ENCODE assay signal across 19 cellular contexts in the genomic region with DNA sequence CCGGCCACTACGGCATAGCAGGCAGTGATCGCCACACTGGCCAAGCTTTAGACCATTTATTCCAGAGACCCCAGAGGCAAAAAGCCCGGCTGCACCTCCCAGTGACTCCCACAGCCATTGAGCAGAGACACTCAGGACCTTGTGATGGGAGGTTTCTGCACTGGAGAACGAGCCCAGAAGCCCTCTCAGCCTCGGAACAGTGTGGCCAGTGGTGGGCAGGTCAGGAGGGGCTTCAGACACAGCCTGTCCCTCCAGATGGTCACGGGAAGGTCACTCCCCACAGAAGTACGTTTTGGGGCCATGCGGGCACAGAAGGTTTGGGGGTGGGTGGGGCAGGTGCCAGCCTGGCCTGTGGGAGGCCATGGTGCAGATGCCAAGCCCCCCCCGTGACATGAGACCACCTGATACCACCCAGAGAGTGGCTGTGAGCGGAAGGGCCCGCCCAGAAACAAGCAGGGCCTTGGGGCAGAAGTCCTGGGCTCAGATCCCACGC. TPM values are rescaled to one million over a fixed set of nuclear protein-coding genes. Genes with fewer than 3 reads are reported as not detected.
DNase-seq lines count a peak whose midpoint lies in the region; ATAC-seq, FAIRE-seq and TF ChIP-seq lines count a peak whose summit lies in the region.
"Had no signal": no experiment of that assay in that cellular context is flagged by ENCODE, and none has a peak within 500 bp of the region (broad histone marks: within the 10 kb centered on the region; RNA-seq: fewer than 3 reads in every experiment).

No MANE protein-coding gene starts in this region.

- no peaks in the 10 kb centered on the region for H3K9me2 ChIP-seq in GM23248 (ENCODE audit: insufficient read depth)

- TF ChIP-seq EP300 in HepG2 (IDR thresholded peaks at IDR 0.05; ENCODE audit: low read depth in 2 of 2, low read length in 2 of 2) (no peak), HepG2 (CRISPR knock-in tag; IDR thresholded peaks at IDR 0.05; ENCODE audit: borderline replicate concordance) (no peak), sigmoid colon (IDR thresholded peaks at IDR 0.05) (no peak)

- H2AFZ ChIP-seq in GM23248 (peak overlapping the region; percentile 87), HepG2 (ENCODE audit: low read length) (no peak overlapping the region)

- CTCF ChIA-PET in HepG2 (lab: Yijun Ruan, JAX; ENCODE audit: low intra/inter-chr PET ratio, low total read pairs): interaction anchor here (2.5 kb wide), 1 partner anchor 87 kb away, joined by 15 read pairs; no protein-coding TSS in a partner anchor

- H3F3A ChIP-seq in GM23248 (ENCODE audit: insufficient read depth): no peaks in the 10 kb centered on the region

- 46 to 53% methylated on average over 13 of the region's 13 CpGs for WGBS in GM23248 (ENCODE audit: low coverage in 1 of 2, low lambda C conversion rate in 2 of 2, missing lambda C conversion rate in 2 of 2), 2 experiments
- WGBS in HepG2 (ENCODE audit: low lambda C conversion rate): 45% methylated on average over 4 of the region's 13 CpGs
- 67 to 80% methylated on average over 13 of the region's 13 CpGs for WGBS in sigmoid colon, 2 donors

- ATAC-seq in HepG2 (peak; percentile 4; the same call in 2 of the 3 replicates), HG02763 (IDR thresholded peaks at IDR 0.05; ENCODE audit: unreplicated experiment) (no peak), GM21390 (IDR thresholded peaks at IDR 0.05; ENCODE audit: unreplicated experiment) (no peak)
- ATAC-seq: effector memory CD8-positive, alpha-beta T cell; naive thymus-derived CD4-positive, alpha-beta T cell had no signal

- in situ Hi-C loops in GM23248 (cut with MboI) (no loop called here), HepG2 (cut with HindIII; ENCODE audit: extremely low pct_ligation_motif_present, low pct_unique_long_range_greater_than_20kb) (loop anchor here (5.0 kb wide), 1 partner anchor 85 kb away; no protein-coding TSS in a partner anchor)

- POLR2A ChIA-PET in HepG2 (lab: Yijun Ruan, JAX): interaction anchor here (0.6 to 3.6 kb wide), 17 partner anchors 8 to 369 kb away, joined by 3 to 71 read pairs (median 6); a partner anchor contains a TSS

- TF ChIP-seq CTCF in HepG2 (CRISPR knock-in tag; IDR thresholded peaks at IDR 0.05) (no peak), sigmoid colon (IDR thresholded peaks at IDR 0.05) (no peak)

- intact Hi-C loops in HepG2 (cut with micrococcal nuclease; ENCODE audit: unreplicated experiment): loop anchor here (2.0 to 5.0 kb wide), 4 partner anchors 17 to 180 kb away; a partner anchor contains a TSS
- intact Hi-C loops in sigmoid colon (cut with DNase I): no loop called here

- peak overlapping the region; percentile 53; the same call in 1 of the 2 replicates for H3K4me3 ChIP-seq in GM23248
- peak overlapping the region; percentile 45 to 92 (median 54) for H3K4me3 ChIP-seq in HepG2 (replicated peaks in 1 of 3; ENCODE audit: insufficient read depth in 1 of 3, low read depth in 2 of 3, low read length in 3 of 3)
- no peak overlapping the region for H3K4me3 ChIP-seq in sigmoid colon
- H3K4me3 ChIP-seq: left lung had no signal

- H3K36me3 ChIP-seq in GM23248 (ENCODE audit: low read depth) (no peaks in the 10 kb centered on the region), HepG2 (replicated peaks in 1 of 2; ENCODE audit: control insufficient read depth in 1 of 2, insufficient read depth in 2 of 2, low read length in 2 of 2) (peaks cover 0 to 1% of the 10 kb centered on the region in 2 experiments; a peak in 2 of 5 replicates), sigmoid colon (no peaks in the 10 kb centered on the region)
- H3K36me3 ChIP-seq: left lung had no signal

- FAIRE-seq in HepG2 (lab: Jason Lieb, UNC): no peak

- DNase-seq in GM23248: no peak
- DNase-seq in ecto neural progenitor cell (ENCODE audit: low spot score): peak; percentile 48
- no peak for DNase-seq in HepG2 (ENCODE audit: low spot score)
- no peak for DNase-seq in sigmoid colon
- DNase-seq in NCI-H1436 treated with DMSO at 0.1 percent for 48 hours (lab: John Stamatoyannopoulos, UW): no peak
- DNase-seq in activated CD4-positive, alpha-beta T cell treated with anti-CD3 and anti-CD28 coated beads, Interleukin-2, amount 50 U/mL, for 4 hours: no peak
- DNase-seq: CD4-positive, alpha-beta T cell; effector memory CD8-positive, alpha-beta T cell; naive thymus-derived CD4-positive, alpha-beta T cell; NCI-H187; NCI-H446; stimulated activated naive CD4-positive, alpha-beta T cell treated with Interleukin-2 at 50 U/mL for 16 hours had no signal

- H3K4me2 ChIP-seq in GM23248 (ENCODE audit: unreplicated experiment): peak overlapping the region; percentile 70
- H3K4me2 ChIP-seq in HepG2 (ENCODE audit: low read depth, low read length): peak overlapping the region; percentile 86

- no TSS peak for BruUV-seq in HepG2 (replicated peaks; lab: Mats Ljungman, UMichigan)

- H3K27me3 ChIP-seq in GM23248 (replicated peaks; ENCODE audit: insufficient read depth) (no peaks in the 10 kb centered on the region), HepG2 (ENCODE audit: control insufficient read depth in 1 of 2, insufficient read depth in 2 of 2, low read length in 2 of 2) (no peaks in the 10 kb centered on the region; a peak in 1 of 5 replicates), sigmoid colon (no peaks in the 10 kb centered on the region)
- H3K27me3 ChIP-seq: left lung had no signal

- TF ChIP-seq POLR2A in HepG2 (IDR thresholded peaks at IDR 0.05; ENCODE audit: insufficient read depth in 1 of 2, low read depth in 2 of 2, low read length in 2 of 2) (no peak), sigmoid colon (IDR thresholded peaks at IDR 0.05) (no peak)

- H3K79me2 ChIP-seq in GM23248 (ENCODE audit: insufficient read depth) (no peaks in the 10 kb centered on the region), HepG2 (ENCODE audit: insufficient read depth, low read length) (peaks cover 28% of the 10 kb centered on the region)

- H3K4me1 ChIP-seq in GM23248 (ENCODE audit: insufficient read depth) (no peaks in the 10 kb centered on the region), HepG2 (ENCODE audit: insufficient read depth, low read length) (peaks cover 40% of the 10 kb centered on the region), sigmoid colon (no peaks in the 10 kb centered on the region)
- H3K4me1 ChIP-seq: left lung had no signal

- no peak for TF ChIP-seq RAD21 in HepG2 (CRISPR knock-in tag; IDR thresholded peaks at IDR 0.05)

- H3K9me3 ChIP-seq in GM23248 (ENCODE audit: low read depth) (no peaks in the 10 kb centered on the region), HepG2 (ENCODE audit: low read length) (no peaks in the 10 kb centered on the region), sigmoid colon (no peaks in the 10 kb centered on the region)
- H3K9me3 ChIP-seq: left lung had no signal

- 0 out of 2 replicates have a peak overlapping the region, but pooled peaks have one; percentile 23 for H3K9ac ChIP-seq in GM23248
- H3K9ac ChIP-seq in HepG2 (ENCODE audit: insufficient read depth, low read depth, low read length): peak overlapping the region; percentile 60

- H3K27ac ChIP-seq in GM23248: no peak overlapping the region
- H3K27ac ChIP-seq in HepG2 (ENCODE audit: extremely low read length, insufficient read depth, low read length): peak overlapping the region; percentile 53
- peak overlapping the region in 3 of 4 donors; percentile 18 to 51 (median 20) for H3K27ac ChIP-seq in sigmoid colon

- no peaks in the 10 kb centered on the region for H4K20me1 ChIP-seq in GM23248 (ENCODE audit: insufficient read depth)
- H4K20me1 ChIP-seq in HepG2 (ENCODE audit: insufficient read depth, low read length): peaks cover 4% of the 10 kb centered on the region; the same call in 1 of the 2 replicates

RNA-seq across cellular contexts. Expression of a gene that starts 0.6 kb away (rescaled TPM):
- 7.8 and 10.2 TPM in 2 replicates for total RNA-seq in GM23248 (2014; rRNA removed; shearing (Covaris generic))
- polyA plus RNA-seq in GM23248 (2016; fragmentation: Nextera tagmentation; extraction: Ambion mirVana) (9.0 and 9.1 TPM in 2 replicates), HepG2 (2011; rRNA removed) (237 and 317 TPM in 2 replicates), sigmoid colon (1 to 10 TPM in 2 of 3 donors, not detected in 1; 2.4 to 3.0 TPM)
- total RNA-seq in HepG2 (2016; rRNA removed; fragmentation: Illumina TruSeq; extraction: Trizol) (19.9 and 58.4 TPM in 2 replicates), sigmoid colon (1 to 10 TPM; 3.8 to 10.0 (median 6.8) TPM)
- total RNA-seq in HepG2 (2016; cell fraction: cytosol; rRNA removed; fragmentation: Illumina TruSeq; extraction: Trizol; ENCODE audit: low read depth): 11.2 and 12.3 TPM in 2 replicates
- total RNA-seq in HepG2 (2016; cell fraction: insoluble cytoplasmic fraction; rRNA removed; fragmentation: Illumina TruSeq; extraction: Trizol): 18.9 and 61.6 TPM in 2 replicates
- 12.7 and 13.1 TPM in 2 replicates for total RNA-seq in HepG2 (2016; cell fraction: membrane; rRNA removed; fragmentation: Illumina TruSeq; extraction: Trizol)
- 43.8 and 53.5 TPM in 2 replicates for total RNA-seq in HepG2 (2016; cell fraction: nucleus; rRNA removed; fragmentation: Illumina TruSeq; extraction: Trizol)
- polyA plus RNA-seq in HepG2 (2011; cell fraction: cytosol; rRNA removed): 277 and 280 TPM in 2 replicates
- 231 and 240 TPM in 2 replicates for polyA plus RNA-seq in HepG2 (2011; cell fraction: nucleus; rRNA removed)
- polyA plus RNA-seq in HepG2 (2012): 150 and 219 TPM in 2 replicates
- polyA plus RNA-seq in HepG2 (2016; cell fraction: cytosol; fragmentation: Illumina TruSeq; extraction: Trizol; ENCODE audit: low read depth): 11.6 and 13.0 TPM in 2 replicates
- polyA plus RNA-seq in HepG2 (2016; cell fraction: insoluble cytoplasmic fraction; fragmentation: Illumina TruSeq; extraction: Trizol; ENCODE audit: low read depth): 18.4 and 19.4 TPM in 2 replicates
- polyA plus RNA-seq in HepG2 (2016; cell fraction: membrane; fragmentation: Illumina TruSeq; extraction: Trizol; ENCODE audit: low read depth): 10.3 and 10.6 TPM in 2 replicates
- polyA plus RNA-seq in HepG2 (2016; cell fraction: nucleus; fragmentation: Illumina TruSeq; extraction: Trizol; ENCODE audit: insufficient read depth, low read depth): 82.4 and 83.6 TPM in 2 replicates
- 117 TPM in 1 of 2 replicates, not detected in the other for polyA minus RNA-seq in HepG2 (2011; rRNA and poly(A)+ RNA removed; ENCODE audit: low replicate concordance)
- 61.5 and 79.5 TPM in 2 replicates for polyA minus RNA-seq in HepG2 (2011; cell fraction: cytosol; rRNA and poly(A)+ RNA removed)
- 44.3 and 53.6 TPM in 2 replicates for polyA minus RNA-seq in HepG2 (2011; cell fraction: nucleus; rRNA and poly(A)+ RNA removed)
- total RNA-seq: CD4-positive, alpha-beta T cell; Daoy; naive thymus-derived CD4-positive, alpha-beta T cell had no signal
- polyA plus RNA-seq: naive thymus-derived CD4-positive, alpha-beta T cell had no signal

RNA-seq across cellular contexts. Expression of a gene that starts 16.4 kb away (rescaled TPM):
- total RNA-seq in GM23248 (2014; rRNA removed; shearing (Covaris generic)): not detected in 2 replicates
- polyA plus RNA-seq in GM23248 (2016; fragmentation: Nextera tagmentation; extraction: Ambion mirVana) (not detected in 2 replicates), HepG2 (2011; rRNA removed) (26.5 and 39.9 TPM in 2 replicates), sigmoid colon (under 1 TPM in 1 of 3 donors, not detected in 2; 0.36 TPM)
- total RNA-seq in HepG2 (2016; rRNA removed; fragmentation: Illumina TruSeq; extraction: Trizol) (7.2 and 12.6 TPM in 2 replicates), sigmoid colon (not detected)
- 0.61 and 0.71 TPM in 2 replicates for total RNA-seq in HepG2 (2016; cell fraction: cytosol; rRNA removed; fragmentation: Illumina TruSeq; extraction: Trizol; ENCODE audit: low read depth)
- 6.7 and 12.9 TPM in 2 replicates for total RNA-seq in HepG2 (2016; cell fraction: insoluble cytoplasmic fraction; rRNA removed; fragmentation: Illumina TruSeq; extraction: Trizol)
- 1.9 and 2.2 TPM in 2 replicates for total RNA-seq in HepG2 (2016; cell fraction: membrane; rRNA removed; fragmentation: Illumina TruSeq; extraction: Trizol)
- total RNA-seq in HepG2 (2016; cell fraction: nucleus; rRNA removed; fragmentation: Illumina TruSeq; extraction: Trizol): 10.3 and 10.6 TPM in 2 replicates
- 21.7 and 26.2 TPM in 2 replicates for polyA plus RNA-seq in HepG2 (2011; cell fraction: cytosol; rRNA removed)
- 105 and 121 TPM in 2 replicates for polyA plus RNA-seq in HepG2 (2011; cell fraction: nucleus; rRNA removed)
- 45.9 and 52.4 TPM in 2 replicates for polyA plus RNA-seq in HepG2 (2012)
- polyA plus RNA-seq in HepG2 (2016; cell fraction: cytosol; fragmentation: Illumina TruSeq; extraction: Trizol; ENCODE audit: low read depth): 0.51 and 0.52 TPM in 2 replicates
- polyA plus RNA-seq in HepG2 (2016; cell fraction: insoluble cytoplasmic fraction; fragmentation: Illumina TruSeq; extraction: Trizol; ENCODE audit: low read depth): 7.0 and 7.3 TPM in 2 replicates
- polyA plus RNA-seq in HepG2 (2016; cell fraction: membrane; fragmentation: Illumina TruSeq; extraction: Trizol; ENCODE audit: low read depth): 1.1 and 1.6 TPM in 2 replicates
- polyA plus RNA-seq in HepG2 (2016; cell fraction: nucleus; fragmentation: Illumina TruSeq; extraction: Trizol; ENCODE audit: insufficient read depth, low read depth): 23.6 and 26.7 TPM in 2 replicates
- polyA minus RNA-seq in HepG2 (2011; rRNA and poly(A)+ RNA removed; ENCODE audit: low replicate concordance): 43.0 TPM in 1 of 2 replicates, not detected in the other
- polyA minus RNA-seq in HepG2 (2011; cell fraction: cytosol; rRNA and poly(A)+ RNA removed): 8.7 and 12.9 TPM in 2 replicates
- polyA minus RNA-seq in HepG2 (2011; cell fraction: nucleus; rRNA and poly(A)+ RNA removed): 14.7 and 15.7 TPM in 2 replicates
- total RNA-seq: CD4-positive, alpha-beta T cell; left lung; M059J had no signal
- polyA plus RNA-seq: naive thymus-derived CD4-positive, alpha-beta T cell had no signal

RNA-seq across cellular contexts. Expression of a gene that starts 36.5 kb away (rescaled TPM):
- total RNA-seq in GM23248 (2014; rRNA removed; shearing (Covaris generic)): not detected in 2 replicates
- polyA plus RNA-seq in GM23248 (2016; fragmentation: Nextera tagmentation; extraction: Ambion mirVana) (not detected in 2 replicates), HepG2 (2011; rRNA removed) (22.5 and 26.1 TPM in 2 replicates), sigmoid colon (under 1 TPM in 1 of 3 donors, not detected in 2; 0.10 TPM)
- total RNA-seq in HepG2 (2016; rRNA removed; fragmentation: Illumina TruSeq; extraction: Trizol) (2.1 and 5.6 TPM in 2 replicates), sigmoid colon (not detected)
- 0.20 and 0.35 TPM in 2 replicates for total RNA-seq in HepG2 (2016; cell fraction: cytosol; rRNA removed; fragmentation: Illumina TruSeq; extraction: Trizol; ENCODE audit: low read depth)
- 1.9 and 5.3 TPM in 2 replicates for total RNA-seq in HepG2 (2016; cell fraction: insoluble cytoplasmic fraction; rRNA removed; fragmentation: Illumina TruSeq; extraction: Trizol)
- total RNA-seq in HepG2 (2016; cell fraction: membrane; rRNA removed; fragmentation: Illumina TruSeq; extraction: Trizol): 0.62 and 0.93 TPM in 2 replicates
- 3.0 and 4.0 TPM in 2 replicates for total RNA-seq in HepG2 (2016; cell fraction: nucleus; rRNA removed; fragmentation: Illumina TruSeq; extraction: Trizol)
- polyA plus RNA-seq in HepG2 (2011; cell fraction: cytosol; rRNA removed): 14.4 and 16.0 TPM in 2 replicates
- 45.5 and 49.7 TPM in 2 replicates for polyA plus RNA-seq in HepG2 (2011; cell fraction: nucleus; rRNA removed)
- polyA plus RNA-seq in HepG2 (2012): 12.7 and 14.1 TPM in 2 replicates
- 0.23 and 0.67 TPM in 2 replicates for polyA plus RNA-seq in HepG2 (2016; cell fraction: cytosol; fragmentation: Illumina TruSeq; extraction: Trizol; ENCODE audit: low read depth)
- polyA plus RNA-seq in HepG2 (2016; cell fraction: insoluble cytoplasmic fraction; fragmentation: Illumina TruSeq; extraction: Trizol; ENCODE audit: low read depth): 1.6 and 2.1 TPM in 2 replicates
- polyA plus RNA-seq in HepG2 (2016; cell fraction: membrane; fragmentation: Illumina TruSeq; extraction: Trizol; ENCODE audit: low read depth): 0.70 and 0.93 TPM in 2 replicates
- 10.7 and 11.6 TPM in 2 replicates for polyA plus RNA-seq in HepG2 (2016; cell fraction: nucleus; fragmentation: Illumina TruSeq; extraction: Trizol; ENCODE audit: insufficient read depth, low read depth)
- polyA minus RNA-seq in HepG2 (2011; rRNA and poly(A)+ RNA removed; ENCODE audit: low replicate concordance): 5.4 TPM in 1 of 2 replicates, not detected in the other
- polyA minus RNA-seq in HepG2 (2011; cell fraction: cytosol; rRNA and poly(A)+ RNA removed): 4.9 and 8.4 TPM in 2 replicates
- polyA minus RNA-seq in HepG2 (2011; cell fraction: nucleus; rRNA and poly(A)+ RNA removed): 3.1 and 4.4 TPM in 2 replicates
- total RNA-seq: CD4-positive, alpha-beta T cell; Daoy; left lung; M059J; progenitor cell of endocrine pancreas had no signal
- polyA plus RNA-seq: AG04450; naive thymus-derived CD4-positive, alpha-beta T cell had no signal

Comparison
In these comparisons a context has a peak if more than half of its experiments do, and no peak if none do; other contexts are left out.
1. H3K4me3 ChIP-seq: peak in GM23248 (single experiment) and HepG2 (3 of 3); none in sigmoid colon (0 of 4).